25 cellular contexts compared by ENCODE assay signal in the genomic region with DNA sequence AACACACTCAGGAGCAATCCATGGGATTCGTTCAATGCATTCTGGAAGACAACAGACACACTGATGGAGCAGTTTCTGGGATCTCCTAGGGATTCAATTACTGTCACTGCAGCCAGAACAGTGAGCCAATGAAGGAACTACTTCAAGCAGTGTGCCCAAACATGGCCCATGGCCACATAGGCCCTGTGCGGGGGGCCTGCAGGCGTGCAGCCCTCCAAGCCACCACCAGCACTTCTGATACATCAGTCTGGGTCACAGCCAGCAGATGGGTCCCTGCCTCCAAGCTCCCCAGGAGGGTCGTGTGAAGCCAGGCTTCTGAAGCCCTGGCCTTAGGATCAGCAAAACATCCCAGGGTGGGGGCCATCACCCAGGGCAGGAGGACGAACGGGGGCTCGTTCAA.
DNase-seq lines count a peak whose midpoint lies in the region; ATAC-seq, FAIRE-seq and TF ChIP-seq lines count a peak whose summit lies in the region.
"Had no signal": no experiment of that assay in that cellular context is flagged by ENCODE, and none has a peak within 500 bp of the region (broad histone marks: within the 10 kb centered on the region; RNA-seq: fewer than 3 reads in every experiment).

No MANE protein-coding gene starts in this region.

- DNase-seq in activated naive CD4-positive, alpha-beta T cell treated with anti-CD3 and anti-CD28 coated beads, Interleukin-2, amount 10 ng/mL, durations not matched to agents 7 days and 5 days = no peak
- DNase-seq in activated naive CD4-positive, alpha-beta T cell treated with anti-CD3 and anti-CD28 coated beads, Interleukin-2, amount 50 U/mL, for 72 hours (ENCODE audit: low spot score in 2 of 2) = no peak
- DNase-seq in CD4-positive, alpha-beta memory T cell = no peak
- DNase-seq in H1 (ENCODE audit: low read depth in 1 of 2, low spot score in 2 of 2) = no peak
- no peak for DNase-seq in stimulated activated naive B cell treated with anti-CD40 and anti-IgM and Interleukin-4, amounts not matched to agents 10 μg/mL and 1 μg/mL and 100 μg/mL, for 72 hours
- DNase-seq: Caco-2; DMS 273 treated with DMSO at 0.1 percent for 48 hours; DMS79 treated with DMSO at 0.1 percent for 48 hours; GM23248; HCEC 1CT; NCI-H1092 treated with DMSO at 0.1 percent for 48 hours; NCI-H1436 treated with DMSO at 0.1 percent for 48 hours; NCI-H2029; NCI-H226; NCI-H510A treated with DMSO at 0.1 percent for 48 hours; NCI-H774; NK-92 treated with Interleukin-12 subunit alpha and Interleukin-12 subunit beta, amount 100 ng/mL, for 24 hours; SHP77 treated with DMSO at 0.1 percent for 48 hours had no signal

- no peak overlapping the region for H2BK12ac ChIP-seq in H1 (ENCODE audit: low read depth, low read length)

- H3K79me2 ChIP-seq in H1 (ENCODE audit: control insufficient read depth in 1 of 2, insufficient read depth in 2 of 2, low read length in 2 of 2) = no peaks in the 10 kb centered on the region

- no peak overlapping the region for H3K4me3 Mint-ChIP-seq in activated naive CD4-positive, alpha-beta T cell treated with anti-CD3 and anti-CD28 coated beads, Interleukin-2, amount 10 ng/mL, durations not matched to agents 7 days and 5 days
- H3K4me3 Mint-ChIP-seq in CD4-positive, alpha-beta memory T cell = peak overlapping the region in 1 of 8 donors; percentile 38
- no peak overlapping the region for H3K4me3 Mint-ChIP-seq in stimulated activated naive B cell treated with anti-CD40 and anti-IgM and Interleukin-4, amounts not matched to agents 10 μg/mL and 1 μg/mL and 100 μg/mL, for 72 hours

- FAIRE-seq in H1 (lab: Jason Lieb, UNC) = no peak
- FAIRE-seq: A204.1 had no signal

- peak overlapping the region; percentile 64 for H3K27ac Mint-ChIP-seq in activated naive CD4-positive, alpha-beta T cell treated with anti-CD3 and anti-CD28 coated beads, Interleukin-2, amount 10 ng/mL, durations not matched to agents 7 days and 5 days
- H3K27ac Mint-ChIP-seq in activated naive CD4-positive, alpha-beta T cell treated with anti-CD3 and anti-CD28 coated beads, Interleukin-2, amount 50 U/mL, for 72 hours = peak overlapping the region in 1 of 2 donors; percentile 61
- peak overlapping the region in 5 of 7 donors; percentile 21 to 82 (median 63) for H3K27ac Mint-ChIP-seq in CD4-positive, alpha-beta memory T cell
- H3K27ac Mint-ChIP-seq in stimulated activated naive B cell treated with anti-CD40 and anti-IgM and Interleukin-4, amounts not matched to agents 10 μg/mL and 1 μg/mL and 100 μg/mL, for 72 hours = peak overlapping the region; percentile 47

- no peaks in the 10 kb centered on the region for H3K79me1 ChIP-seq in H1 (ENCODE audit: low read depth, low read length)

- no peak overlapping the region for H2BK120ac ChIP-seq in H1 (replicated peaks; ENCODE audit: low read depth, low read length)

- no peak overlapping the region for H4K91ac ChIP-seq in H1 (replicated peaks; ENCODE audit: insufficient read length, low read length)

- no peak overlapping the region for H3K18ac ChIP-seq in H1 (ENCODE audit: extremely low read depth, low read length)

- H3K56ac ChIP-seq in H1 (replicated peaks; ENCODE audit: insufficient read length, low read depth, low read length) = no peak overlapping the region

- POLR2A ChIA-PET in CD4-positive, alpha-beta memory T cell (lab: Charles Lee; ENCODE audit: partially characterized antibody) = interaction anchor here (0.6 kb wide), 1 partner anchor 65 kb away, joined by 3 read pairs; no protein-coding TSS in a partner anchor
- POLR2A ChIA-PET in H1 (lab: Charles Lee; ENCODE audit: partially characterized antibody) = no interaction called here

- H3K23ac ChIP-seq in H1 (ENCODE audit: insufficient read length) = no peak overlapping the region

- H4K5ac ChIP-seq in H1 (ENCODE audit: insufficient read length, low read depth, low read length) = no peak overlapping the region

- H2AK5ac ChIP-seq in H1 (ENCODE audit: low read depth, low read length) = no peak overlapping the region

- H3K9me3 ChIP-seq in CD4-positive, alpha-beta memory T cell (ENCODE audit: control insufficient read depth in 1 of 2, low read length in 2 of 2) = no peaks in the 10 kb centered on the region
- no peaks in the 10 kb centered on the region for H3K9me3 ChIP-seq in H1 (ENCODE audit: insufficient read depth in 2 of 2, low read depth in 1 of 2, low read length in 1 of 2)
- H3K9me3 ChIP-seq: Caco-2 had no signal

- TF ChIP-seq EP300 in H1 (IDR thresholded peaks at IDR 0.05; ENCODE audit: borderline replicate concordance in 1 of 2, low read depth in 2 of 2, low read length in 2 of 2) = no peak

- no peak overlapping the region for H2BK20ac ChIP-seq in H1 (ENCODE audit: low read length)

- no peak overlapping the region for H3K27ac ChIP-seq in CD4-positive, alpha-beta memory T cell (ENCODE audit: low read depth, low read length)
- no peak overlapping the region for H3K27ac ChIP-seq in H1 (ENCODE audit: low read depth, low read length)
- H3K27ac ChIP-seq: GM23248, HL-60, KMS-11, RWPE1, SK-N-MC had no signal

- peaks cover 0 to 2% of the 10 kb centered on the region in 2 experiments for H4K20me1 ChIP-seq in H1 (replicated peaks in 1 of 2; ENCODE audit: control insufficient read depth in 1 of 2, insufficient read depth in 2 of 2, low read length in 2 of 2)

- ATAC-seq in activated naive CD4-positive, alpha-beta T cell treated with anti-CD3 and anti-CD28 coated beads, Interleukin-2, amount 50 U/mL, for 72 hours = no peak
- no peak for ATAC-seq in stimulated activated naive B cell treated with anti-CD40 and anti-IgM and Interleukin-4, amounts not matched to agents 10 μg/mL and 1 μg/mL and 100 μg/mL, for 72 hours (replicated peaks)
- ATAC-seq in GM18873 (IDR thresholded peaks at IDR 0.05; ENCODE audit: low FRiP score, unreplicated experiment) (no peak), GM18870 (IDR thresholded peaks at IDR 0.05; ENCODE audit: unreplicated experiment) (no peak)

- H3K4ac ChIP-seq in H1 (replicated peaks; ENCODE audit: insufficient read length, low read depth, low read length) = no peak overlapping the region

- no peak overlapping the region for H2BK15ac ChIP-seq in H1 (ENCODE audit: low read length)

- H3K9me3 Mint-ChIP-seq in activated naive CD4-positive, alpha-beta T cell treated with anti-CD3 and anti-CD28 coated beads, Interleukin-2, amount 10 ng/mL, durations not matched to agents 7 days and 5 days = no peaks in the 10 kb centered on the region
- no peaks in the 10 kb centered on the region for H3K9me3 Mint-ChIP-seq in activated naive CD4-positive, alpha-beta T cell treated with anti-CD3 and anti-CD28 coated beads, Interleukin-2, amount 50 U/mL, for 72 hours
- H3K9me3 Mint-ChIP-seq in CD4-positive, alpha-beta memory T cell = no peaks in the 10 kb centered on the region
- no peaks in the 10 kb centered on the region for H3K9me3 Mint-ChIP-seq in stimulated activated naive B cell treated with anti-CD40 and anti-IgM and Interleukin-4, amounts not matched to agents 10 μg/mL and 1 μg/mL and 100 μg/mL, for 72 hours

- H3K36me3 Mint-ChIP-seq in activated naive CD4-positive, alpha-beta T cell treated with anti-CD3 and anti-CD28 coated beads, Interleukin-2, amount 10 ng/mL, durations not matched to agents 7 days and 5 days = peaks cover 59% of the 10 kb centered on the region
- H3K36me3 Mint-ChIP-seq in activated naive CD4-positive, alpha-beta T cell treated with anti-CD3 and anti-CD28 coated beads, Interleukin-2, amount 50 U/mL, for 72 hours = peaks cover 0 to 19% of the 10 kb centered on the region in 2 donors
- peaks cover 56 to 90% of the 10 kb centered on the region in 2 donors for H3K36me3 Mint-ChIP-seq in CD4-positive, alpha-beta memory T cell
- peaks cover 46 to 54% of the 10 kb centered on the region in 2 donors for H3K36me3 Mint-ChIP-seq in stimulated activated naive B cell treated with anti-CD40 and anti-IgM and Interleukin-4, amounts not matched to agents 10 μg/mL and 1 μg/mL and 100 μg/mL, for 72 hours

- no peak overlapping the region for H3K9ac ChIP-seq in H1 (replicated peaks in 1 of 4; ENCODE audit: extremely low read depth in 1 of 4, low read depth in 3 of 4, low read length in 3 of 4)
- H3K9ac ChIP-seq: GM23248, KMS-11 had no signal

- intact Hi-C loops in CD4-positive, alpha-beta memory T cell (cut with micrococcal nuclease) = no loop called here

- no peak for TF ChIP-seq RAD21 in H1 (IDR thresholded peaks at IDR 0.05 in 1 of 2, conservative IDR thresholded peaks at IDR 0.05 in 1 of 2; ENCODE audit: low read depth in 2 of 2, low read length in 2 of 2)

- peak overlapping the region; percentile 69 for H4K8ac ChIP-seq in H1 (ENCODE audit: extremely low read depth, insufficient read depth, low read length)

- no peaks in the 10 kb centered on the region for H3K23me2 ChIP-seq in H1 (ENCODE audit: low read depth, low read length)

- H3K4me2 ChIP-seq in H1 (ENCODE audit: insufficient read depth in 1 of 2, low read depth in 2 of 2, low read length in 2 of 2) = no peak overlapping the region
- H3K4me2 ChIP-seq: KMS-11 had no signal

- H3K4me1 Mint-ChIP-seq in activated naive CD4-positive, alpha-beta T cell treated with anti-CD3 and anti-CD28 coated beads, Interleukin-2, amount 10 ng/mL, durations not matched to agents 7 days and 5 days = no peaks in the 10 kb centered on the region
- peaks cover 0 to 4% (median 1%) of the 10 kb centered on the region in 4 donors for H3K4me1 Mint-ChIP-seq in CD4-positive, alpha-beta memory T cell
- H3K4me1 Mint-ChIP-seq in stimulated activated naive B cell treated with anti-CD40 and anti-IgM and Interleukin-4, amounts not matched to agents 10 μg/mL and 1 μg/mL and 100 μg/mL, for 72 hours = peaks cover 9 to 17% of the 10 kb centered on the region in 2 donors

- no peaks in the 10 kb centered on the region for H3K27me3 ChIP-seq in CD4-positive, alpha-beta memory T cell (ENCODE audit: insufficient read depth, low read length)
- H3K27me3 ChIP-seq in H1 (replicated peaks in 1 of 4; ENCODE audit: control insufficient read depth in 3 of 4, extremely low read depth in 1 of 4, insufficient read depth in 3 of 4, low read length in 3 of 4) = no peaks in the 10 kb centered on the region

- no peak overlapping the region for H3K14ac ChIP-seq in H1 (ENCODE audit: insufficient read length)

- no peaks in the 10 kb centered on the region for H3K4me1 ChIP-seq in CD4-positive, alpha-beta memory T cell (ENCODE audit: insufficient read depth, low read length)
- H3K4me1 ChIP-seq in H1 (replicated peaks in 1 of 4; ENCODE audit: control insufficient read depth in 3 of 4, insufficient read depth in 4 of 4, low read length in 3 of 4) = no peaks in the 10 kb centered on the region; a peak in 1 of 7 replicates
- H3K4me1 ChIP-seq: Caco-2 had no signal

- H2AFZ ChIP-seq in H1 (ENCODE audit: low read length) = no peak overlapping the region
- H2AFZ ChIP-seq: GM23248 had no signal

- no peak for TF ChIP-seq CTCF in H1 (IDR thresholded peaks at IDR 0.05; ENCODE audit: control extremely low read depth in 1 of 3, insufficient read depth in 1 of 3, low read depth in 1 of 3, low read length in 3 of 3)

- no peak overlapping the region for H3K4me3 ChIP-seq in CD4-positive, alpha-beta memory T cell (ENCODE audit: low read length in 2 of 2)
- H3K4me3 ChIP-seq in H1 (ENCODE audit: extremely low read depth in 1 of 4, insufficient read depth in 2 of 4, low read depth in 3 of 4, low read length in 4 of 4) = no peak overlapping the region
- H3K4me3 ChIP-seq: GM23248, SK-N-MC had no signal

- CTCF ChIA-PET in activated naive CD4-positive, alpha-beta T cell treated with anti-CD3 and anti-CD28 coated beads, Interleukin-2, amount 10 ng/mL, durations not matched to agents 7 days and 5 days (lab: Charles Lee) = no interaction called here
- CTCF ChIA-PET in CD4-positive, alpha-beta memory T cell (lab: Charles Lee; ENCODE audit: partially characterized antibody) = interaction anchor here (2.4 kb wide), 1 partner anchor 231 kb away, joined by 6 read pairs; no protein-coding TSS in a partner anchor
- CTCF ChIA-PET in H1 (lab: Charles Lee; ENCODE audit: partially characterized antibody) = interaction anchor here (1.0 to 1.8 kb wide), 3 partner anchors 7 to 19 kb away, joined by 3 to 6 read pairs (median 4); no protein-coding TSS in a partner anchor

- no peak overlapping the region for H2BK5ac ChIP-seq in H1 (ENCODE audit: low read depth, low read length)

- TF ChIP-seq POLR2A in H1 (IDR thresholded peaks at IDR 0.05; ENCODE audit: control extremely low read depth in 1 of 2, low read depth in 2 of 2, low read length in 2 of 2) = no peak

- H3K27me3 Mint-ChIP-seq in activated naive CD4-positive, alpha-beta T cell treated with anti-CD3 and anti-CD28 coated beads, Interleukin-2, amount 10 ng/mL, durations not matched to agents 7 days and 5 days = no peaks in the 10 kb centered on the region
- no peaks in the 10 kb centered on the region for H3K27me3 Mint-ChIP-seq in CD4-positive, alpha-beta memory T cell
- no peaks in the 10 kb centered on the region for H3K27me3 Mint-ChIP-seq in stimulated activated naive B cell treated with anti-CD40 and anti-IgM and Interleukin-4, amounts not matched to agents 10 μg/mL and 1 μg/mL and 100 μg/mL, for 72 hours

- peaks cover 93% of the 10 kb centered on the region for H3K36me3 ChIP-seq in CD4-positive, alpha-beta memory T cell (ENCODE audit: insufficient read depth, low read length)
- H3K36me3 ChIP-seq in H1 (ENCODE audit: control insufficient read depth in 2 of 4, insufficient read depth in 4 of 4, low read length in 3 of 4) = no peaks in the 10 kb centered on the region; a peak in 1 of 8 replicates

- WGBS in H1 (ENCODE audit: extremely low coverage in 1 of 2, insufficient coverage in 1 of 2, insufficient read length in 1 of 2, insufficient replicate concordance in 2 of 2, low coverage in 1 of 2, low lambda C conversion rate in 2 of 2, missing lambda C conversion rate in 1 of 2), 2 experiments = 97% methylated on average over 7 of the region's 7 CpGs; no CpG with 5 or more reads in 1 of the 2 experiments
